In genomic region chr7:81173766-81174281, GRCh38 we compare ENCODE assay signal across 11 cellular contexts.
DNase-seq lines count a peak whose midpoint lies in the region; ATAC-seq and TF ChIP-seq lines count a peak whose summit lies in the region.
"Had no signal": no experiment of that assay in that cellular context is flagged by ENCODE, and none has a peak within 500 bp of the region (broad histone marks: within the 10 kb centered on the region; RNA-seq: fewer than 3 reads in every experiment).

No MANE protein-coding gene starts in this region.

- H3K4me2 ChIP-seq in smooth muscle cell = no peak overlapping the region

- H3K9ac ChIP-seq in smooth muscle cell (ENCODE audit: low read depth) = no peak overlapping the region

- DNase-seq in HCEC 1CT = peak; percentile 16
- DNase-seq in glomerular visceral epithelial cell (ENCODE audit: extremely low spot score) = peak; percentile 56
- no peak for DNase-seq in smooth muscle cell (lab: John Stamatoyannopoulos, UW; ENCODE audit: unreplicated experiment)
- no peak for DNase-seq in NCI-H2107 (lab: John Stamatoyannopoulos, UW)
- DNase-seq in NCI-H446 (lab: John Stamatoyannopoulos, UW) = no peak
- DNase-seq: activated T-cell treated with anti-CD3 and anti-CD28 coated beads, Interleukin-2, amount 50 U/mL, for 72 hours; NCI-H1105 treated with DMSO at 0.1 percent for 48 hours; occipital lobe had no signal

- H2AFZ ChIP-seq in smooth muscle cell (ENCODE audit: low read depth) = peak overlapping the region; percentile 23

- H3K36me3 ChIP-seq in smooth muscle cell (ENCODE audit: low read depth) = no peaks in the 10 kb centered on the region

- H3F3A ChIP-seq in smooth muscle cell (ENCODE audit: low read depth) = no peaks in the 10 kb centered on the region

- H4K20me1 ChIP-seq in smooth muscle cell (ENCODE audit: low read depth) = no peaks in the 10 kb centered on the region

- H3K4me1 ChIP-seq in smooth muscle cell (ENCODE audit: low read depth) = peaks cover 27% of the 10 kb centered on the region

- 68% methylated on average over 7 of the region's 7 CpGs for WGBS in smooth muscle cell (ENCODE audit: low lambda C conversion rate)

- H3K4me3 ChIP-seq in WI38 (ENCODE audit: low read depth, low read length) (peak overlapping the region; percentile 34), smooth muscle cell (no peak overlapping the region)

- ATAC-seq in HG03442 (IDR thresholded peaks at IDR 0.05; ENCODE audit: unreplicated experiment) = no peak
- ATAC-seq: activated T-cell treated with anti-CD3 and anti-CD28 coated beads, Interleukin-2, amount 50 U/mL, for 72 hours; WTC11 had no signal

- no peaks in the 10 kb centered on the region for H3K27me3 ChIP-seq in smooth muscle cell (ENCODE audit: low read depth)

- no peaks in the 10 kb centered on the region for H3K79me2 ChIP-seq in smooth muscle cell (ENCODE audit: low read depth)

- H3K27ac ChIP-seq in smooth muscle cell (ENCODE audit: low read depth) = no peak overlapping the region

- H3K9me3 ChIP-seq in smooth muscle cell (replicated peaks; ENCODE audit: low read depth) = no peaks in the 10 kb centered on the region

- TF ChIP-seq CTCF in WI38 (IDR thresholded peaks at IDR 0.05; ENCODE audit: low read depth, low read length) (no peak), smooth muscle cell (IDR thresholded peaks at IDR 0.05; ENCODE audit: borderline replicate concordance, insufficient read depth, poor library complexity, severe bottlenecking) (no peak)

Comparison
In these comparisons a context has a peak if more than half of its experiments do, and no peak if none do; other contexts are left out.
1. DNase-seq: peak in HCEC 1CT (single experiment) and glomerular visceral epithelial cell (single experiment); none in smooth muscle cell (single experiment), NCI-H2107 (single experiment) and NCI-H446 (0 of 2).